ENCODE assay signal across 20 cellular contexts in genomic region chr9:137022620-137023008, GRCh38. TPM values are rescaled to one million over a fixed set of nuclear protein-coding genes. Genes with fewer than 3 reads are reported as not detected.
A peak's percentile ranks its signal among the peaks of the same experiment; 100 is the strongest.
DNase-seq lines count a peak whose midpoint lies in the region; ATAC-seq and TF ChIP-seq lines count a peak whose summit lies in the region.
"Had no signal": no experiment of that assay in that cellular context is flagged by ENCODE, and none has a peak within 500 bp of the region (broad histone marks: within the 10 kb centered on the region; RNA-seq: fewer than 3 reads in every experiment).

No MANE protein-coding gene starts in this region.

- H2BK5ac ChIP-seq in neuronal stem cell (ENCODE audit: low read length), result no peak overlapping the region

- H3K79me2 ChIP-seq in GM23338 (replicated peaks; ENCODE audit: insufficient read depth), result no peaks in the 10 kb centered on the region

- H2AFZ ChIP-seq in GM23338 (no peak overlapping the region), neuronal stem cell (ENCODE audit: low read length) (no peak overlapping the region)

- H4K91ac ChIP-seq in neuronal stem cell (ENCODE audit: low read depth, low read length, poor library complexity), result no peak overlapping the region

- H3K27me3 ChIP-seq in GM23338 (ENCODE audit: insufficient read depth) (peaks cover 11% of the 10 kb centered on the region), neuronal stem cell (ENCODE audit: control insufficient read depth in 3 of 3, insufficient read depth in 3 of 3, low read depth in 1 of 3, low read length in 3 of 3) (no peaks in the 10 kb centered on the region)
- H3K27me3 ChIP-seq: BE2C, upper lobe of right lung had no signal

- peak overlapping the region; percentile 85 for H3K23ac ChIP-seq in neuronal stem cell (ENCODE audit: low read depth, low read length, poor library complexity)

- H3K27ac ChIP-seq in GM23338 (ENCODE audit: low read depth), result no peak overlapping the region
- peak overlapping the region; percentile 99 for H3K27ac ChIP-seq in cingulate gyrus (ENCODE audit: low read depth, low read length)
- peak overlapping the region; percentile 31 for H3K27ac ChIP-seq in neuronal stem cell (replicated peaks; ENCODE audit: low read length)
- H3K27ac ChIP-seq: lower lobe of right lung, upper lobe of right lung had no signal

- WGBS in neuronal stem cell (ENCODE audit: extremely low coverage in 2 of 2, insufficient read length in 2 of 2, insufficient replicate concordance in 1 of 2), 2 donors, result no CpG with 5 or more reads among the region's 23 CpGs

- no peaks in the 10 kb centered on the region for H3K36me3 ChIP-seq in GM23338 (ENCODE audit: insufficient read depth)
- H3K36me3 ChIP-seq in neuronal stem cell (replicated peaks in 1 of 2; ENCODE audit: control insufficient read depth in 2 of 2, insufficient read depth in 2 of 2, low read length in 2 of 2), result peaks cover 0 to 11% of the 10 kb centered on the region in 2 donors
- H3K36me3 ChIP-seq: upper lobe of right lung had no signal

- peak overlapping the region; percentile 38 for H3K14ac ChIP-seq in neuronal stem cell (ENCODE audit: low read length)

- H3K9me3 Mint-ChIP-seq in GM23338 (no peaks in the 10 kb centered on the region), type B pancreatic cell (no peaks in the 10 kb centered on the region)
- H3K9me3 Mint-ChIP-seq: activated T-helper 2 cell treated with anti-CD3 and anti-CD28 coated beads, Interferon-gamma antibody, Interleukin-2, Interleukin-4, amounts not matched to agents 10 μg/mL and 5 μg/mL and 100 μg/mL, durations not matched to agents 14 hours and 24 hours and 36 hours; central memory CD8-positive, alpha-beta T cell; neural crest cell; stimulated activated naive CD8-positive, alpha-beta T cell treated with anti-CD3 and anti-CD28 coated beads, Interleukin-15, amount 100 ng/mL, for 72 hours; WTC11 had no signal

- H3K4me3 ChIP-seq in GM23338 (no peak overlapping the region), neuronal stem cell (ENCODE audit: low read length in 2 of 2) (no peak overlapping the region)
- H3K4me3 ChIP-seq: lower lobe of right lung, upper lobe of right lung had no signal

- H3K27ac Mint-ChIP-seq in GM23338, result no peak overlapping the region
- no peak overlapping the region for H3K27ac Mint-ChIP-seq in type B pancreatic cell
- H3K27ac Mint-ChIP-seq: activated naive CD8-positive, alpha-beta T cell; activated T-helper 2 cell treated with anti-CD3 and anti-CD28 coated beads, Interferon-gamma antibody, Interleukin-2, Interleukin-4, amounts not matched to agents 10 μg/mL and 5 μg/mL and 100 μg/mL, durations not matched to agents 14 hours and 24 hours and 36 hours; stimulated activated naive CD8-positive, alpha-beta T cell treated with anti-CD3 and anti-CD28 coated beads, Interleukin-15, amount 100 ng/mL, for 72 hours; WTC11 had no signal

- H3K4me1 Mint-ChIP-seq in GM23338 (no peaks in the 10 kb centered on the region; the same call in 2 of the 3 replicates), type B pancreatic cell (ENCODE audit: unreplicated experiment) (no peaks in the 10 kb centered on the region)

- no peak overlapping the region for H4K8ac ChIP-seq in neuronal stem cell (ENCODE audit: low read depth, low read length)

- peak overlapping the region; percentile 88 for H2AK5ac ChIP-seq in neuronal stem cell (ENCODE audit: low read depth, low read length)

- peak overlapping the region; percentile 59 for H2BK15ac ChIP-seq in neuronal stem cell (ENCODE audit: low read length)

- H3K9me2 ChIP-seq in GM23338 (ENCODE audit: insufficient read depth), result no peaks in the 10 kb centered on the region

- H3K9ac ChIP-seq in neuronal stem cell (ENCODE audit: low read depth, low read length, poor library complexity), result peak overlapping the region; percentile 2

- H3F3A ChIP-seq in GM23338 (replicated peaks; ENCODE audit: low read depth), result 0 out of 2 replicates have a peak, but pooled peaks cover 3% of the 10 kb centered on the region

- DNase-seq in GM23338 (ENCODE audit: low spot score) (no peak), neuronal stem cell (ENCODE audit: low spot score) (no peak), cardiac septum (ENCODE audit: low spot score) (no peak), NCI-H1694 treated with DMSO at 0.1 percent for 48 hours (lab: John Stamatoyannopoulos, UW) (no peak), type B pancreatic cell (ENCODE audit: extremely low spot score, unreplicated experiment) (no peak)
- DNase-seq: kidney, NCI-H1105 treated with DMSO at 0.1 percent for 48 hours, Right ventricle myocardium superior had no signal

- H2BK12ac ChIP-seq in neuronal stem cell (ENCODE audit: low read length), result peak overlapping the region; percentile 10

- H3K79me1 ChIP-seq in neuronal stem cell (ENCODE audit: low read depth, low read length), result peaks cover 20% of the 10 kb centered on the region

- H3K4me2 ChIP-seq in GM23338, result no peak overlapping the region
- no peak overlapping the region for H3K4me2 ChIP-seq in neuronal stem cell (ENCODE audit: insufficient read depth, low read length, poor library complexity, severe bottlenecking)

- peak; percentile 2 for ATAC-seq in GM23338

- H3K36me3 Mint-ChIP-seq in GM23338 (ENCODE audit: low read depth) (no peaks in the 10 kb centered on the region), type B pancreatic cell (no peaks in the 10 kb centered on the region)
- H3K36me3 Mint-ChIP-seq: activated naive CD8-positive, alpha-beta T cell; WTC11 had no signal

- intact Hi-C loops in cardiac septum (cut with DNase I), result no loop called here

- H3K18ac ChIP-seq in neuronal stem cell (ENCODE audit: low read length), result peak overlapping the region; percentile 65

- H3K27me3 Mint-ChIP-seq in GM23338 (ENCODE audit: insufficient read depth, low read depth, poor library complexity) (peaks cover 18% of the 10 kb centered on the region), type B pancreatic cell (no peaks in the 10 kb centered on the region)
- H3K27me3 Mint-ChIP-seq: activated naive CD8-positive, alpha-beta T cell; central memory CD8-positive, alpha-beta T cell; stimulated activated naive CD8-positive, alpha-beta T cell treated with anti-CD3 and anti-CD28 coated beads, Interleukin-15, amount 100 ng/mL, for 72 hours had no signal

- no peaks in the 10 kb centered on the region for H3K9me3 ChIP-seq in neuronal stem cell (replicated peaks in 1 of 2; ENCODE audit: control insufficient read depth in 2 of 2, insufficient read depth in 1 of 2, low read depth in 1 of 2, low read length in 2 of 2)
- H3K9me3 ChIP-seq: BE2C, lower lobe of right lung, upper lobe of right lung had no signal

- H4K20me1 ChIP-seq in GM23338 (replicated peaks; ENCODE audit: insufficient read depth), result no peaks in the 10 kb centered on the region

- TF ChIP-seq CTCF in GM23338 (conservative IDR thresholded peaks at IDR 0.05; ENCODE audit: low read depth in 2 of 2) (no peak), type B pancreatic cell (conservative IDR thresholded peaks at IDR 0.05) (no peak)

- H3K4me1 ChIP-seq in GM23338 (ENCODE audit: insufficient read depth) (peaks cover 7% of the 10 kb centered on the region; the same call in 1 of the 2 replicates), neuronal stem cell (ENCODE audit: control insufficient read depth in 2 of 2, insufficient read depth in 1 of 2, low read depth in 1 of 2, low read length in 2 of 2) (peaks cover 23 to 32% of the 10 kb centered on the region in 2 donors)

- peak overlapping the region; percentile 37 for H3K4ac ChIP-seq in neuronal stem cell (ENCODE audit: low read length)

- H3K4me3 Mint-ChIP-seq in GM23338, result no peak overlapping the region
- H3K4me3 Mint-ChIP-seq in type B pancreatic cell, result no peak overlapping the region
- H3K4me3 Mint-ChIP-seq: activated naive CD8-positive, alpha-beta T cell; central memory CD8-positive, alpha-beta T cell; stimulated activated naive CD8-positive, alpha-beta T cell treated with anti-CD3 and anti-CD28 coated beads, Interleukin-15, amount 100 ng/mL, for 72 hours; WTC11 had no signal

- no peak overlapping the region for H2BK120ac ChIP-seq in neuronal stem cell (ENCODE audit: low read depth, low read length)

TF ChIP-seq in GM23338, 12 proteins besides CTCF, POLR2A, EP300 and RAD21 (continues in another document):
- TF ChIP-seq ZNF114 (CRISPR knock-in tag; IDR thresholded peaks at IDR 0.05) (no peak), STAT1 (IDR thresholded peaks at IDR 0.05; ENCODE audit: unreplicated experiment) (no peak), POLR2AphosphoS5 (IDR thresholded peaks at IDR 0.05; ENCODE audit: low read depth) (no peak)

RNA-seq across cellular contexts. Expression of gene ABCA2, which starts 5.4 kb away (rescaled TPM):
- total RNA-seq in GM23338 (2014; rRNA removed; shearing (Covaris generic)), result 14.2 and 16.0 TPM in 2 replicates
- 5.6 and 7.0 TPM in 2 replicates for polyA plus RNA-seq in GM23338 (2016; fragmentation: Nextera tagmentation; extraction: Ambion mirVana)
- polyA plus RNA-seq in neuronal stem cell (2013, experiment 1 of 2), result 27.7 TPM
- 24.0 TPM for polyA plus RNA-seq in neuronal stem cell (2013, experiment 2 of 2)
- 41.5 TPM for total RNA-seq in cardiac septum
- total RNA-seq in type B pancreatic cell (ENCODE audit: low replicate concordance), result 44.7 and 47.7 TPM in 2 replicates

RNA-seq across cellular contexts. Expression of gene FUT7, which starts 9.3 kb away (rescaled TPM):
- total RNA-seq in GM23338 (2014; rRNA removed; shearing (Covaris generic)), result not detected in 2 replicates
- polyA plus RNA-seq in GM23338 (2016; fragmentation: Nextera tagmentation; extraction: Ambion mirVana), result not detected in 2 replicates
- polyA plus RNA-seq in neuronal stem cell (2013, experiment 1 of 2), result not detected
- not detected for polyA plus RNA-seq in neuronal stem cell (2013, experiment 2 of 2)
- total RNA-seq in cardiac septum (0.22 TPM), type B pancreatic cell (ENCODE audit: low replicate concordance) (not detected in 2 replicates)
- total RNA-seq: activated T-helper 2 cell treated with anti-CD3 and anti-CD28 coated beads, Interferon-gamma antibody, Interleukin-2, Interleukin-4, amounts not matched to agents 10 μg/mL and 5 μg/mL and 100 μg/mL, durations not matched to agents 14 hours and 24 hours and 36 hours; astrocyte; neural crest cell; Right ventricle myocardium superior; WTC11 had no signal

RNA-seq across cellular contexts. Expression of gene NPDC1, which starts 23.4 kb away (rescaled TPM):
- 26.2 and 34.3 TPM in 2 replicates for total RNA-seq in GM23338 (2014; rRNA removed; shearing (Covaris generic))
- 35.5 and 36.7 TPM in 2 replicates for polyA plus RNA-seq in GM23338 (2016; fragmentation: Nextera tagmentation; extraction: Ambion mirVana)
- 41.2 TPM for polyA plus RNA-seq in neuronal stem cell (2013, experiment 1 of 2)
- 37.6 TPM for polyA plus RNA-seq in neuronal stem cell (2013, experiment 2 of 2)
- total RNA-seq in cardiac septum (96.4 TPM), type B pancreatic cell (ENCODE audit: low replicate concordance) (68.0 and 70.3 TPM in 2 replicates)

RNA-seq across cellular contexts. Expression of gene CLIC3, which starts 26.2 kb away (rescaled TPM):
- total RNA-seq in GM23338 (2014; rRNA removed; shearing (Covaris generic)), result 0.56 TPM in 1 of 2 replicates, not detected in the other
- polyA plus RNA-seq in GM23338 (2016; fragmentation: Nextera tagmentation; extraction: Ambion mirVana), result 0.53 and 0.57 TPM in 2 replicates
- polyA plus RNA-seq in neuronal stem cell (2013, experiment 1 of 2), result not detected
- polyA plus RNA-seq in neuronal stem cell (2013, experiment 2 of 2), result not detected
- total RNA-seq in cardiac septum (12.9 TPM), type B pancreatic cell (ENCODE audit: low replicate concordance) (38.6 and 63.3 TPM in 2 replicates)
- total RNA-seq: activated T-helper 2 cell treated with anti-CD3 and anti-CD28 coated beads, Interferon-gamma antibody, Interleukin-2, Interleukin-4, amounts not matched to agents 10 μg/mL and 5 μg/mL and 100 μg/mL, durations not matched to agents 14 hours and 24 hours and 36 hours; neural crest cell; OCI-LY7 had no signal

RNA-seq across cellular contexts. Expression of gene PAXX, which starts 30.4 kb away (rescaled TPM):
- total RNA-seq in GM23338 (2014; rRNA removed; shearing (Covaris generic)), result 33.9 and 71.5 TPM in 2 replicates
- 86.0 and 88.3 TPM in 2 replicates for polyA plus RNA-seq in GM23338 (2016; fragmentation: Nextera tagmentation; extraction: Ambion mirVana)
- polyA plus RNA-seq in neuronal stem cell (2013, experiment 1 of 2), result 57.4 TPM
- 58.1 TPM for polyA plus RNA-seq in neuronal stem cell (2013, experiment 2 of 2)
- total RNA-seq in cardiac septum (26.0 TPM), type B pancreatic cell (ENCODE audit: low replicate concordance) (63.4 and 100 TPM in 2 replicates)
